Comparison of ENCODE assay signal across 8 cellular contexts in genomic region chr2:44361330-44362206, GRCh38. TPM values are rescaled to one million over a fixed set of nuclear protein-coding genes. Genes with fewer than 3 reads are reported as not detected.
DNase-seq lines count a peak whose midpoint lies in the region; ATAC-seq and TF ChIP-seq lines count a peak whose summit lies in the region.

CAMKMT (plus strand) TSS chr2:44361947.
PREPL (minus strand) TSS chr2:44361494; CDS start chr2:44346342, 15,152 bp downstream.

- H3K27ac ChIP-seq in PC-3 (ENCODE audit: low read length), result peak within 1 kb of the TSS; percentile 88

- POLR2A ChIA-PET in PC-3 (lab: Charles Lee; ENCODE audit: unreplicated experiment), result interaction anchor here (0.6 to 1.5 kb wide), 4 partner anchors 29 to 393 kb away, joined by 3 to 5 read pairs (median 3); no protein-coding TSS in a partner anchor

- H3K36me3 ChIP-seq in PC-3 (ENCODE audit: low read depth, low read length), result no peaks in the 10 kb centered on the region

- BruUV-seq in PC-3 (replicated peaks; lab: Mats Ljungman, UMichigan), result no TSS peak

- no peaks in the 10 kb centered on the region for H3F3A ChIP-seq in PC-3 (ENCODE audit: low read length, unreplicated experiment)

- ATAC-seq in GM21576 (IDR thresholded peaks at IDR 0.05; ENCODE audit: unreplicated experiment) (peak; percentile 80), PC-3 (peak; percentile 71)

- H3K4me1 ChIP-seq in PC-3 (ENCODE audit: insufficient read depth, low read length), result peaks cover 26% of the 10 kb centered on the region

- peaks cover 70% of the 10 kb centered on the region for H3K79me2 ChIP-seq in PC-3 (ENCODE audit: low read length)

- CTCF ChIA-PET in PC-3 (lab: Charles Lee), result no interaction called here

- H2AFZ ChIP-seq in PC-3 (ENCODE audit: low read length), result peak within 1 kb of the TSS; percentile 92

- no peaks in the 10 kb centered on the region for H3K9me3 ChIP-seq in PC-3 (ENCODE audit: low read length)

- H3K4me2 ChIP-seq in PC-3 (ENCODE audit: low read length), result peak within 1 kb of the TSS; percentile 93

- intact Hi-C loops in PC-3 (cut with micrococcal nuclease), result loop anchor here (5.0 kb wide), 1 partner anchor 189 kb away; no protein-coding TSS in a partner anchor

- H3K27me3 ChIP-seq in PC-3 (ENCODE audit: low read length), result no peaks in the 10 kb centered on the region

- H3K9ac ChIP-seq in PC-3 (ENCODE audit: low read length), result peak within 1 kb of the TSS; percentile 95

- H4K20me1 ChIP-seq in PC-3 (ENCODE audit: low read length), result peaks cover 9% of the 10 kb centered on the region; the same call in 1 of the 2 replicates

- TF ChIP-seq CTCF in PC-3 (conservative IDR thresholded peaks at IDR 0.05; ENCODE audit: low read depth, low read length), result no peak
- TF ChIP-seq CTCF in epithelial cell of proximal tubule (conservative IDR thresholded peaks at IDR 0.05; ENCODE audit: low read depth, low read length), result no peak

- TF ChIP-seq RAD21 in Ishikawa (IDR thresholded peaks at IDR 0.05; ENCODE audit: low read depth), result no peak

- DNase-seq in DMS153 (lab: John Stamatoyannopoulos, UW), result peak; percentile 88
- peak; percentile 97 for DNase-seq in PC-3
- peak; percentile 94 for DNase-seq in activated T-cell treated with anti-CD3 and anti-CD28 coated beads for 48 hours (ENCODE audit: low read depth)
- DNase-seq in epithelial cell of proximal tubule (ENCODE audit: low read depth), result peak; percentile 89
- DNase-seq in mucosa of gallbladder (ENCODE audit: low spot score), result peak; percentile 99
- DNase-seq in stimulated activated CD8-positive, alpha-beta memory T cell treated with anti-CD3 and anti-CD28 coated beads, Interleukin-4, amount 100 ng/mL, for 4 hours (ENCODE audit: low read depth in 2 of 2, low spot score in 1 of 2), result peak; percentile 96 to 99

- no peak for TF ChIP-seq EP300 in Ishikawa (IDR thresholded peaks at IDR 0.05; ENCODE audit: borderline replicate concordance)

- no peaks in the 10 kb centered on the region for H3K9me2 ChIP-seq in PC-3 (replicated peaks; ENCODE audit: low read length)

- H3K4me3 ChIP-seq in PC-3 (ENCODE audit: low read length) (peak within 1 kb of the TSS; percentile 94), epithelial cell of proximal tubule (ENCODE audit: low read depth, low read length) (peak within 1 kb of the TSS; percentile 80)

TF ChIP-seq in Ishikawa, 13 proteins besides CTCF, POLR2A, EP300 and RAD21:
- TF ChIP-seq CEBPB (IDR thresholded peaks at IDR 0.05) (peak; percentile 65; the same call in 1 of the 2 replicates), FOXM1 (IDR thresholded peaks at IDR 0.05; ENCODE audit: borderline replicate concordance, low read depth) (no peak), CREB1 (IDR thresholded peaks at IDR 0.05; ENCODE audit: low read depth) (peak; percentile 84), REST (IDR thresholded peaks at IDR 0.05; ENCODE audit: low read depth) (no peak), TEAD4 (IDR thresholded peaks at IDR 0.05) (peak; percentile 17), ZBTB7A (IDR thresholded peaks at IDR 0.05; ENCODE audit: low read depth) (0 out of 2 replicates have a peak, but pooled peaks have one; percentile 17), YY1 (IDR thresholded peaks at IDR 0.05; ENCODE audit: low read depth) (peak; percentile 99), MAX (IDR thresholded peaks at IDR 0.05) (peak; percentile 89), EGR1 (IDR thresholded peaks at IDR 0.05) (peak; percentile 94), TCF12 (IDR thresholded peaks at IDR 0.05; ENCODE audit: low read depth) (0 out of 2 replicates have a peak, but pooled peaks have one; percentile 18), NFIC (IDR thresholded peaks at IDR 0.05) (no peak), TAF1 (IDR thresholded peaks at IDR 0.05; ENCODE audit: low read depth) (peak; percentile 65)
- TF ChIP-seq, protein P1, sequence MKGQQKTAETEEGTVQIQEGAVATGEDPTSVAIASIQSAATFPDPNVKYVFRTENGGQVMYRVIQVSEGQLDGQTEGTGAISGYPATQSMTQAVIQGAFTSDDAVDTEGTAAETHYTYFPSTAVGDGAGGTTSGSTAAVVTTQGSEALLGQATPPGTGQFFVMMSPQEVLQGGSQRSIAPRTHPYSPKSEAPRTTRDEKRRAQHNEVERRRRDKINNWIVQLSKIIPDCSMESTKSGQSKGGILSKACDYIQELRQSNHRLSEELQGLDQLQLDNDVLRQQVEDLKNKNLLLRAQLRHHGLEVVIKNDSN (IDR thresholded peaks at IDR 0.05), result peak; percentile 18; the same call in 1 of the 2 replicates
TF ChIP-seq in Ishikawa: peak in this region for 10.

RNA-seq across cellular contexts. Expression of gene CAMKMT, which starts in this region (rescaled TPM):
- total RNA-seq in PC-3 (2014; rRNA removed), result 2.7 and 4.3 TPM in 2 replicates
- 2.4 and 5.4 TPM in 2 replicates for total RNA-seq in epithelial cell of proximal tubule
- total RNA-seq in mucosa of gallbladder, result 12.1 TPM

RNA-seq across cellular contexts. Expression of gene PREPL, which starts in this region (rescaled TPM):
- total RNA-seq in PC-3 (2014; rRNA removed) (30.2 and 36.2 TPM in 2 replicates), epithelial cell of proximal tubule (15.2 and 15.6 TPM in 2 replicates), mucosa of gallbladder (62.7 TPM)

Comparison
In these comparisons a context has a peak if more than half of its experiments do, and no peak if none do; other contexts are left out.
1. Peak in every context shown above with its lines: DNase-seq, ATAC-seq, H3K4me3 ChIP-seq and H3K27ac ChIP-seq.